Comparison of ENCODE assay signal across 8 cellular contexts in the genomic region with DNA sequence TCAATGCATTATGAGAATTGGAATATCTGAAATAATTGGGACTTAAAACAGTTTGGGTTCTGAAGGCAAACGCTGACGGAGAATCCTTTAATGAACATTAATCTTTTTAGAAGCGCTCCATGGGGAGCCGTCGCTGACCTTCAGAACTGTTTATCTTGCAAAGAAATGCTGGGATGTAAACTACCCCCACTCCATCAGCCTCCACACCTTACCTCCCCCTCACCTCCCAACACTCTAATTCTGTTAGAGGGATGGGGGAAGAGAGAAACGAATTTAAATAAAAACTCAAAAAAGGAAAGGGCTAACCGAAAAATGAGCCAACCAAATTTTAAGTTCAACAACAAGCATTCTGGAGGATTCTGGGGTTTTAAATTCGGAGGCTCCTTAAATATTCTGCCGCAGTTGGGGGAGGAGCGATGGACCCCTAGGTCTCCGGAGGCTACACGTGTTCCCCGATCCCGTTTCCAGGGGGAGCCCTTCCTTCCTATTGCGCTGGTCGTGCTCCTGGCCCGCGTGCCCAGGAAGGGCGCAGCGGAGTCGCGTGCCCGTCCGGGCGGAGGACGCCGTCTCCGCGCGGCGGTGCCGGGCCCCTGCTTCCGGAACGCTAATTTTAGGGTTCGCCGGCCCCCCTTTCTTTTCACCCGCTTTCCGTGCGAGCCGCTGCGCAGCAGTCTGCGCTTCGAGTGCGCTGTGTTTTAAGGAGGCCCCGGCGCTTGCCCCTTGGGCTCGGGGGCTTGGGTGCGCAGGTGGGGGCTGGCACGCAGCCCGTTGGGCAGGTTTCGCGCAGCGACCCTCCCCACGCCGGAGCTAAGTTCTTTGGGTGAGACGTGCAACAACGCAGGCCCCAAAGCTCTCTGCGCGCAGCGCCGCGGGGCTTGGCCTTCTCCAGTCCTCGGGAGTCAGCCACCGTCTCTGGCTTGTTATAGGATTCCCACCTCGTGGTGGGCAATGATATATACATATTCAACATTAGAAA. TPM values are rescaled to one million over a fixed set of nuclear protein-coding genes. Genes with fewer than 3 reads are reported as not detected.
DNase-seq lines count a peak whose midpoint lies in the region; ATAC-seq and TF ChIP-seq lines count a peak whose summit lies in the region.

No MANE protein-coding gene starts in this region.

- peak overlapping the region; percentile 51 for H3K4me3 ChIP-seq in neural progenitor cell

- no peak overlapping the region for H3K9ac ChIP-seq in neural progenitor cell

- H3K79me2 ChIP-seq in neural progenitor cell (ENCODE audit: low read depth): no peaks in the 10 kb centered on the region

- no peaks in the 10 kb centered on the region for H4K20me1 ChIP-seq in neural progenitor cell (ENCODE audit: low read depth)

- DNase-seq in EL (peak; percentile 81), HFFc6 (peak; percentile 37), NCI-H748 (lab: John Stamatoyannopoulos, UW; ENCODE audit: unreplicated experiment) (peak; percentile 74), germinal center (ENCODE audit: low spot score) (peak; percentile 29), neural progenitor cell (ENCODE audit: low spot score) (peak; percentile 89), MV-4-11 (lab: John Stamatoyannopoulos, UW) (no peak)
- no peak for DNase-seq in activated naive CD4-positive, alpha-beta T cell treated with anti-CD3 and anti-CD28 coated beads, Interleukin-2, amount 50 U/mL, for 72 hours (ENCODE audit: low spot score in 2 of 2)

- H3K9me3 Mint-ChIP-seq in HFFc6: no peaks in the 10 kb centered on the region
- H3K9me3 Mint-ChIP-seq in activated naive CD4-positive, alpha-beta T cell treated with anti-CD3 and anti-CD28 coated beads, Interleukin-2, amount 50 U/mL, for 72 hours: no peaks in the 10 kb centered on the region
- H3K9me3 Mint-ChIP-seq in neural progenitor cell: no peaks in the 10 kb centered on the region

- no peaks in the 10 kb centered on the region for H3K9me3 ChIP-seq in neural progenitor cell (ENCODE audit: low read depth)

- H3K4me2 ChIP-seq in neural progenitor cell: peak overlapping the region; percentile 84

- H3K36me3 Mint-ChIP-seq in HFFc6 (ENCODE audit: low read depth) (no peaks in the 10 kb centered on the region), neural progenitor cell (no peaks in the 10 kb centered on the region)
- H3K36me3 Mint-ChIP-seq in activated naive CD4-positive, alpha-beta T cell treated with anti-CD3 and anti-CD28 coated beads, Interleukin-2, amount 50 U/mL, for 72 hours: no peaks in the 10 kb centered on the region

- no peak overlapping the region for H3K27ac ChIP-seq in neural progenitor cell

- peak; percentile 52 to 61 for ATAC-seq in activated naive CD4-positive, alpha-beta T cell treated with anti-CD3 and anti-CD28 coated beads, Interleukin-2, amount 50 U/mL, for 72 hours
- no peak for ATAC-seq in HG03025 (IDR thresholded peaks at IDR 0.05; ENCODE audit: low FRiP score, unreplicated experiment)

- H3K27ac Mint-ChIP-seq in HFFc6: peak overlapping the region; percentile 80
- H3K27ac Mint-ChIP-seq in activated naive CD4-positive, alpha-beta T cell treated with anti-CD3 and anti-CD28 coated beads, Interleukin-2, amount 50 U/mL, for 72 hours: peak overlapping the region in 1 of 2 donors; percentile 36
- H3K27ac Mint-ChIP-seq in neural progenitor cell: no peak overlapping the region

- H3K27me3 Mint-ChIP-seq in HFFc6 (ENCODE audit: insufficient read depth) (no peaks in the 10 kb centered on the region; the same call in 1 of the 2 replicates), neural progenitor cell (ENCODE audit: insufficient read depth, low read depth) (peaks cover 4% of the 10 kb centered on the region)

- H3K4me3 Mint-ChIP-seq in HFFc6: peak overlapping the region; percentile 91
- peak overlapping the region; percentile 84 for H3K4me3 Mint-ChIP-seq in neural progenitor cell

- peaks cover 39% of the 10 kb centered on the region for H3K4me1 Mint-ChIP-seq in HFFc6 (ENCODE audit: low read depth)
- peaks cover 22% of the 10 kb centered on the region for H3K4me1 Mint-ChIP-seq in neural progenitor cell

- peaks cover 16% of the 10 kb centered on the region for H3K4me1 ChIP-seq in neural progenitor cell

- no peaks in the 10 kb centered on the region for H3K36me3 ChIP-seq in neural progenitor cell

- TF ChIP-seq CTCF in HFFc6 (IDR thresholded peaks at IDR 0.05) (peak; percentile 68), neural progenitor cell (IDR thresholded peaks at IDR 0.05) (peak; percentile 58)

- H3K27me3 ChIP-seq in neural progenitor cell: peaks cover 10% of the 10 kb centered on the region

- H2AFZ ChIP-seq in neural progenitor cell (replicated peaks): peak overlapping the region; percentile 99

- peaks cover 9% of the 10 kb centered on the region for H3F3A ChIP-seq in neural progenitor cell (ENCODE audit: low read depth)

RNA-seq across cellular contexts. Expression of gene DNAJC6, which starts 43.8 kb away (rescaled TPM):
- total RNA-seq in HFFc6 (2021; fragmentation: NEBNext Ultra II Directional; extraction: Animal tissue kit (Norgen Biotek cat#: 25700)): 10 to 100 TPM; 13.5 to 17.7 (median 15.3) TPM
- 1 to 10 TPM in 1 of 2 donors, under 1 TPM in 1; 0.91 to 3.1 TPM for total RNA-seq in activated naive CD4-positive, alpha-beta T cell treated with anti-CD3 and anti-CD28 coated beads, Interleukin-2, amount 50 U/mL, for 72 hours
- 13.0 and 21.9 TPM in 2 replicates for total RNA-seq in neural progenitor cell (ENCODE audit: low replicate concordance)

Comparison
In these comparisons a context has a peak if more than half of its experiments do, and no peak if none do; other contexts are left out.
1. DNase-seq: peak in EL (single experiment), HFFc6 (single experiment), NCI-H748 (single experiment), germinal center (single experiment) and neural progenitor cell (single experiment); none in activated naive CD4-positive, alpha-beta T cell treated with anti-CD3 and anti-CD28 coated beads, Interleukin-2, amount 50 U/mL, for 72 hours (0 of 2) and MV-4-11 (single experiment).